Comparison of ENCODE assay signal across 8 cellular contexts in the genomic region with DNA sequence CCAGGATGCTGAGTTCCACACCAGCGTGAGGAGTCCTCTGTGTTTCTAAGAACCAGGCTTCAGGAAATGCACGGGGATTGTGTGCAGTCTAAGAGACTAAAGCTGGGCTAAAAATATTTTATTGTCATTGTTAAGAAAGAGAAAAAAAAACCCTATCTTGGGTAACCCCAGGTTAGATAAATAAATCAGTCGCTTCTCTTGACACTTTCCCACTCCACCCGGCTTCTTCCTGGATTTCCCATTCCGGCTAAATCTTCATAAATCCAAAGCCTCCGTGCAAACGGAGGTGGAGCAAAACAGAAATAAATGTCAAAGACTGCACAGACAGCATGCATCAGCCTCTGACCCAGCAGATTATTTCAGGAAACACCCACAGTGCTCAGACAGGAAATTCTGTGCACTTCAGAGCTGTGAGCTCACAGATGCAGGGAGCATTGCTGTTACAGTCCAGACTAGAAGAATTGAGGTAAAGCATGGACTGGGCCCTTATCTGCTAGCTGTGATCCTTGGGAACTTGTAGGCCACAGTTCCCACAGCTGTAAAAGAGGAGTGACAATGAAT. TPM values are rescaled to one million over a fixed set of nuclear protein-coding genes. Genes with fewer than 3 reads are reported as not detected.
DNase-seq lines count a peak whose midpoint lies in the region; ATAC-seq, FAIRE-seq and TF ChIP-seq lines count a peak whose summit lies in the region.

No MANE protein-coding gene starts in this region.

- peaks cover 14% of the 10 kb centered on the region for H3K27me3 Mint-ChIP-seq in MCF 10A (ENCODE audit: insufficient read depth, unreplicated experiment)

- ATAC-seq in HG02798 (IDR thresholded peaks at IDR 0.05; ENCODE audit: poor library complexity, unreplicated experiment) = peak; percentile 63
- ATAC-seq in pancreas = peak in 3 of 4 donors; percentile 30 to 63 (median 53)

- WGBS in pancreas, 2 donors = 20 to 29% methylated on average over 7 of the region's 7 CpGs

- FAIRE-seq in endothelial cell of umbilical vein (lab: Jason Lieb, UNC) = peak; percentile 96
- no peak for FAIRE-seq in pancreas (lab: Jason Lieb, UNC)

- no peak for TF ChIP-seq CTCF in SU-DHL-6 (IDR thresholded peaks at IDR 0.05; ENCODE audit: insufficient read depth, low read length, poor library complexity, severe bottlenecking)
- TF ChIP-seq CTCF in endothelial cell of umbilical vein (IDR thresholded peaks at IDR 0.05; ENCODE audit: extremely low read depth in 1 of 2, insufficient read depth in 1 of 2, low read depth in 1 of 2, low read length in 2 of 2) = no peak
- TF ChIP-seq CTCF in pancreas (IDR thresholded peaks at IDR 0.05) = no peak
- no peak for TF ChIP-seq CTCF in MCF 10A (IDR thresholded peaks at IDR 0.05; ENCODE audit: unreplicated experiment)

- peak overlapping the region; percentile 97 for H3K27ac ChIP-seq in SU-DHL-6 (ENCODE audit: low read depth, low read length)
- H3K27ac ChIP-seq in endothelial cell of umbilical vein (ENCODE audit: insufficient read depth, low read depth, low read length) = peak overlapping the region; percentile 73
- peak overlapping the region in 3 of 4 donors; percentile 11 to 75 (median 68) for H3K27ac ChIP-seq in pancreas

- H3K27me3 ChIP-seq in SU-DHL-6 (ENCODE audit: low read length) (no peaks in the 10 kb centered on the region), endothelial cell of umbilical vein (ENCODE audit: control insufficient read depth in 2 of 2, insufficient read depth in 2 of 2, low read length in 2 of 2) (peaks cover 0 to 2% of the 10 kb centered on the region in 2 experiments), pancreas (no peaks in the 10 kb centered on the region)

- H3K79me2 ChIP-seq in SU-DHL-6 (ENCODE audit: insufficient read depth, low read length) = no peaks in the 10 kb centered on the region
- H3K79me2 ChIP-seq in endothelial cell of umbilical vein (ENCODE audit: control insufficient read depth, insufficient read depth, low read length) = no peaks in the 10 kb centered on the region

- no peak overlapping the region for H2AFZ ChIP-seq in SU-DHL-6 (ENCODE audit: low read depth, low read length, severe bottlenecking)
- H2AFZ ChIP-seq in endothelial cell of umbilical vein (ENCODE audit: low read depth, low read length) = no peak overlapping the region

- BruUV-seq in endothelial cell of umbilical vein (replicated peaks; lab: Mats Ljungman, UMichigan) (no TSS peak), MCF 10A (replicated peaks; lab: Mats Ljungman, UMichigan) (no TSS peak)

- H3K36me3 Mint-ChIP-seq in MCF 10A (ENCODE audit: insufficient read depth, unreplicated experiment) = no peaks in the 10 kb centered on the region

- CTCF ChIA-PET in endothelial cell of umbilical vein (lab: Charles Lee) (interaction anchor here (1.0 to 5.5 kb wide), 3 partner anchors 10 to 174 kb away, joined by 3 to 53 read pairs (median 12); no protein-coding TSS in a partner anchor), MCF 10A (lab: Yijun Ruan, JAX) (interaction anchor here (0.6 to 1.1 kb wide), 5 partner anchors 9 to 174 kb away, joined by 3 to 4 read pairs (median 3); no protein-coding TSS in a partner anchor)

- DNase-seq in SKM-1 treated with dmso at 0.1 percent for 144 hours (lab: John Stamatoyannopoulos, UW; ENCODE audit: unreplicated experiment) = peak; percentile 20
- no peak for DNase-seq in SKM-1 (lab: John Stamatoyannopoulos, UW; ENCODE audit: unreplicated experiment)
- DNase-seq in endothelial cell of umbilical vein (ENCODE audit: low read depth, low spot score) = peak; percentile 64
- peak in 1 of 6 donors; percentile 29 for DNase-seq in pancreas
- no peak for DNase-seq in MCF 10A (ENCODE audit: unreplicated experiment)
- DNase-seq in NCI-H748 (lab: John Stamatoyannopoulos, UW; ENCODE audit: unreplicated experiment) = no peak

- H4K20me1 ChIP-seq in SU-DHL-6 (ENCODE audit: low read depth, low read length) (no peaks in the 10 kb centered on the region), endothelial cell of umbilical vein (replicated peaks; ENCODE audit: control insufficient read depth, extremely low read depth, insufficient read depth, low read length) (no peaks in the 10 kb centered on the region)

- peaks cover 17% of the 10 kb centered on the region for H3K4me1 ChIP-seq in endothelial cell of umbilical vein (ENCODE audit: control insufficient read depth, extremely low read depth, insufficient read depth, low read length)
- H3K4me1 ChIP-seq in pancreas = peaks cover 0 to 35% (median 9%) of the 10 kb centered on the region in 3 donors

- H3K4me1 Mint-ChIP-seq in MCF 10A (ENCODE audit: insufficient read depth, unreplicated experiment) = no peaks in the 10 kb centered on the region

- intact Hi-C loops in endothelial cell of umbilical vein (cut with micrococcal nuclease) = no loop called here
- intact Hi-C loops in pancreas (cut with DNase I) = no loop called here
- intact Hi-C loops in MCF 10A (cut with micrococcal nuclease) = no loop called here

- H3K4me3 ChIP-seq in SU-DHL-6 (ENCODE audit: insufficient read depth, low read length, poor library complexity, severe bottlenecking) = peak overlapping the region; percentile 10
- H3K4me3 ChIP-seq in endothelial cell of umbilical vein (replicated peaks in 1 of 3; ENCODE audit: insufficient read depth in 1 of 3, low read depth in 1 of 3, low read length in 3 of 3) = no peak overlapping the region
- H3K4me3 ChIP-seq in pancreas = no peak overlapping the region

- H3K9me2 ChIP-seq in SU-DHL-6 (replicated peaks; ENCODE audit: insufficient read depth, low read length) = no peaks in the 10 kb centered on the region

- peak overlapping the region; percentile 71 for H3K4me2 ChIP-seq in SU-DHL-6 (ENCODE audit: low read depth, low read length, poor library complexity, severe bottlenecking)
- peak overlapping the region; percentile 63 for H3K4me2 ChIP-seq in endothelial cell of umbilical vein (ENCODE audit: insufficient read depth, low read length)

- H3K9me3 Mint-ChIP-seq in MCF 10A (ENCODE audit: unreplicated experiment) = no peaks in the 10 kb centered on the region

- no peaks in the 10 kb centered on the region for H3K9me1 ChIP-seq in endothelial cell of umbilical vein (replicated peaks; ENCODE audit: control insufficient read depth, extremely low read depth, insufficient read depth, low read length)

- no peak for TF ChIP-seq POLR2A in endothelial cell of umbilical vein (IDR thresholded peaks at IDR 0.05; ENCODE audit: low read depth, low read length)

- H3K27ac Mint-ChIP-seq in MCF 10A (ENCODE audit: low read depth, unreplicated experiment) = no peak overlapping the region

- H3K36me3 ChIP-seq in SU-DHL-6 (ENCODE audit: low read length) (no peaks in the 10 kb centered on the region), endothelial cell of umbilical vein (ENCODE audit: control insufficient read depth in 2 of 2, extremely low read depth in 1 of 2, insufficient read depth in 2 of 2, low read length in 2 of 2) (no peaks in the 10 kb centered on the region), pancreas (no peaks in the 10 kb centered on the region)

- H3F3A ChIP-seq in SU-DHL-6 (ENCODE audit: insufficient read depth) = peaks cover 86% of the 10 kb centered on the region

- POLR2A ChIA-PET in endothelial cell of umbilical vein (lab: Charles Lee) (interaction anchor here (0.9 kb wide), 1 partner anchor 111 kb away, joined by 6 read pairs; no protein-coding TSS in a partner anchor), MCF 10A (lab: Yijun Ruan, JAX) (no interaction called here)

- H3K9ac ChIP-seq in SU-DHL-6 (ENCODE audit: low read length) = peak overlapping the region; percentile 58
- peak overlapping the region; percentile 22 for H3K9ac ChIP-seq in endothelial cell of umbilical vein (replicated peaks; ENCODE audit: extremely low read depth, insufficient read depth, low read length)

- dilution Hi-C loops in endothelial cell of umbilical vein (cut with MboI; ENCODE audit: extremely low pct_ligation_motif_present, low sequenced_read_pairs) = no loop called here

- H3K9me3 ChIP-seq in SU-DHL-6 (ENCODE audit: insufficient read depth, low read length) (0 out of 2 replicates have a peak, but pooled peaks cover 4% of the 10 kb centered on the region), endothelial cell of umbilical vein (replicated peaks; ENCODE audit: control insufficient read depth, insufficient read depth, low read length) (no peaks in the 10 kb centered on the region), pancreas (no peaks in the 10 kb centered on the region)

- H3K4me3 Mint-ChIP-seq in MCF 10A (ENCODE audit: unreplicated experiment) = no peak overlapping the region

TF ChIP-seq in endothelial cell of umbilical vein, 7 proteins besides CTCF, POLR2A, EP300 and RAD21:
- peak; percentile 16 for TF ChIP-seq GATA2 (IDR thresholded peaks at IDR 0.05; ENCODE audit: insufficient read depth, insufficient read length, low read depth, low read length)
- TF ChIP-seq EZH2 (IDR thresholded peaks at IDR 0.05; ENCODE audit: borderline replicate concordance, low read depth, low read length, severe bottlenecking) = no peak
- TF ChIP-seq POLR2AphosphoS5 (IDR thresholded peaks at IDR 0.05; ENCODE audit: insufficient read depth, low read depth, low read length) = no peak
- no peak for TF ChIP-seq MYC (IDR thresholded peaks at IDR 0.05; ENCODE audit: low read depth, low read length)
- TF ChIP-seq FOS (IDR thresholded peaks at IDR 0.05; ENCODE audit: borderline replicate concordance, insufficient read depth, low read length) = peak; percentile 12
- TF ChIP-seq, protein P1, sequence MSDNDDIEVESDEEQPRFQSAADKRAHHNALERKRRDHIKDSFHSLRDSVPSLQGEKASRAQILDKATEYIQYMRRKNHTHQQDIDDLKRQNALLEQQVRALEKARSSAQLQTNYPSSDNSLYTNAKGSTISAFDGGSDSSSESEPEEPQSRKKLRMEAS (IDR thresholded peaks at IDR 0.05; ENCODE audit: insufficient read depth, insufficient read length) = no peak
- peak; percentile 6 for TF ChIP-seq JUN (IDR thresholded peaks at IDR 0.05; ENCODE audit: borderline replicate concordance, insufficient read depth, insufficient read length, low read depth)

RNA-seq across cellular contexts. Expression of a gene that starts 44.8 kb away (rescaled TPM):
- not detected in 2 replicates for total RNA-seq in endothelial cell of umbilical vein
- polyA plus RNA-seq in endothelial cell of umbilical vein = 0.10 TPM in 1 of 2 replicates, not detected in the other
- 0.01 TPM in 2 replicates for polyA plus RNA-seq in endothelial cell of umbilical vein (2011; cell fraction: cytosol; rRNA removed)
- not detected in 2 replicates for polyA plus RNA-seq in endothelial cell of umbilical vein (2011; cell fraction: nucleus; rRNA removed)
- not detected in 2 replicates for polyA plus RNA-seq in endothelial cell of umbilical vein (2012)
- 0.12 TPM in 1 of 2 replicates, not detected in the other for polyA minus RNA-seq in endothelial cell of umbilical vein
- polyA minus RNA-seq in endothelial cell of umbilical vein (2011; cell fraction: cytosol; rRNA and poly(A)+ RNA removed) = 1.5 TPM
- 0.19 TPM in 1 of 2 replicates, not detected in the other for polyA minus RNA-seq in endothelial cell of umbilical vein (2011; cell fraction: nucleus; rRNA and poly(A)+ RNA removed)
- 1 to 10 TPM in 3 of 6 donors, under 1 TPM in 3; 0.67 to 1.5 (median 1.0) TPM for total RNA-seq in pancreas
- under 1 TPM; 0.05 to 0.15 TPM for polyA plus RNA-seq in pancreas
- not detected in 2 replicates for total RNA-seq in MCF 10A (2022)

Comparison
In these comparisons a context has a peak if more than half of its experiments do, and no peak if none do; other contexts are left out.
1. DNase-seq: peak in SKM-1 treated with dmso at 0.1 percent for 144 hours (single experiment) and endothelial cell of umbilical vein (single experiment); none in SKM-1 (single experiment), MCF 10A (single experiment) and NCI-H748 (single experiment).
2. Peak in every context shown above with its lines, with median percentiles within 50 percentile points of each other: H3K27ac ChIP-seq.